In the genomic region with DNA sequence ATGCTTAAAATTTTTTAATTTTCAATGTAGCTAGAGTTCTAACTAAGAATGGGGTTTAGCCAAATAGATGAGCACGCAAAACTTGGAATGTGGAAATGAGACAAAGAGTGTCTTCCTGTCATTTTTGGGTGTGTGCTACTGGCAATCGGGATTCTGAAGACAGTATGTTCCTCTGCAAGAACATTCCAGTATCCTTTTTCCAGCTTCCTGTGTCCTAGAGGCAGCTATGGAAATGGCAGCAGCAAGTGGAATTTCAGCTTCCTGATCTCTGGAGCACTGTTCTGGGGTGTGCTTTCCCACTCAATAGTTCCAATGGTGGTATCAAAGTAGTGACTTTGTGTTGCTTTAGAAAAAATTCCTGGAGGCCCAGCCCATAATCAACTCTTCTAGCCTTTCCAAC, we compare ENCODE assay signal across 1 cellular context.
A peak's percentile ranks its signal among the peaks of the same experiment; 100 is the strongest.
TF ChIP-seq lines count a peak whose summit lies in the region.

No MANE protein-coding gene starts in this region.

TF ChIP-seq in H1, 55 proteins besides CTCF, POLR2A, EP300 and RAD21:
- TF ChIP-seq YY1 (IDR thresholded peaks at IDR 0.05; ENCODE audit: low read depth, low read length) (no peak), TEAD4 (IDR thresholded peaks at IDR 0.05; ENCODE audit: low read depth, low read length) (peak; percentile 48; the same call in 1 of the 2 replicates), TAF7 (optimal IDR thresholded peaks at IDR 0.05; ENCODE audit: borderline replicate concordance, low read depth, low read length) (no peak)
